Comparison of ENCODE assay signal across 8 cellular contexts in the genomic region with DNA sequence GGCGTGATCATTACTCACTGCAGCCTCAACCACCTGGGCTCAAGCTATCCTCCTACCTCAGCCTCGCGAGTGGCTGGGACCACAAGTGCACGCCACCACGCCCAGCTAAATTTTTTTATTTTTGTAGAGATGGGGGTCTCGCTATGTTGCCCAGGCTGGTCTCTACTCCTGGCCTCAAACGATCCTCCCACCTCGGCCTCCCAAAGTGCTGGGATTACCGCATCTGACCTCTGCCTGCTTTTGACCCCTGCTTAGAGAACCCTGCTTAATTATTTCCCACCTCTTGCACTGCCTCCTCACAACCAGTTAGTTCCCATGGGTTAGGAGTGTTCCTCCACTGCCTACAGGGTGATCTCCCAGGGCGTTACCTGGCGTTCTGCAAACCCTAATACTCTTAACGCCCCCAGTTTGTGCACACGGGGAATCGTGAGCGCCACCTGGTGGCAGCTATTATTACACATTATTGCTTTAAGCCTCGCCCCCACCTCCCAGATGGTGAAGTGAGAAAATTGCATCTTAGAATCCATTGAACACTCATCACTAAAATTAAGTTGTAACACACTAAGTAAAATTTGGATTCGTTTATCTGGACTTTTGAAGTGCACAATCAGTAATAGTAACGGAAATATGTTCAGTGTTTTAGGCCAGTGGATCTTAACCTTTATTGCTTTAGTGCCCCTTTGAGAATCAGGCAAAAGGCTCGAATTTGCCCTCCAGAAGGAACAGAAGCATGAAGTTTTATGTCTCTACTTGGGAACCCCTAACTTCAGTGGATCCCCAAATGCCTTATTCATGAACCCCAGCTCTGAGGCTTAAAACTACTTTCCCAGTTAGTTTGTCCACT.
A peak's percentile ranks its signal among the peaks of the same experiment; 100 is the strongest.
DNase-seq lines count a peak whose midpoint lies in the region; ATAC-seq and TF ChIP-seq lines count a peak whose summit lies in the region.

No MANE protein-coding gene starts in this region.

- TF ChIP-seq EP300 in neural cell (conservative IDR thresholded peaks at IDR 0.05; ENCODE audit: poor library complexity, severe bottlenecking) (no peak), transverse colon (IDR thresholded peaks at IDR 0.05; ENCODE audit: low read depth) (no peak)

- no peaks in the 10 kb centered on the region for H3K36me3 ChIP-seq in cardiac muscle cell
- no peaks in the 10 kb centered on the region for H3K36me3 ChIP-seq in endodermal cell (ENCODE audit: control insufficient read depth, insufficient read depth, low read length)
- no peaks in the 10 kb centered on the region for H3K36me3 ChIP-seq in neural cell (ENCODE audit: insufficient read depth, low read length)
- no peaks in the 10 kb centered on the region for H3K36me3 ChIP-seq in transverse colon

- no peaks in the 10 kb centered on the region for H3K36me3 Mint-ChIP-seq in activated CD8-positive, alpha-beta T cell treated with anti-CD3 and anti-CD28 coated beads, Interleukin-2, amount 10 ng/mL, durations not matched to agents 7 days and 5 days (ENCODE audit: low read depth)
- H3K36me3 Mint-ChIP-seq in endodermal cell (ENCODE audit: low read depth), result peaks cover 6% of the 10 kb centered on the region

- 57 to 60% methylated on average over 9 to 19 of the region's 19 CpGs for WGBS in endodermal cell (ENCODE audit: insufficient coverage in 1 of 2, insufficient read length in 1 of 2), 2 experiments
- WGBS in transverse colon (ENCODE audit: low coverage in 1 of 2), 2 donors, result 21 to 39% methylated on average over 3 to 19 of the region's 19 CpGs

- DNase-seq in cardiac muscle cell (ENCODE audit: low read depth in 1 of 2, low spot score in 1 of 2), result peak; percentile 61 to 76
- no peak for DNase-seq in cardiac septum (ENCODE audit: low spot score)
- peak; percentile 63 for DNase-seq in NCI-H345 (lab: John Stamatoyannopoulos, UW)
- peak; percentile 76 for DNase-seq in activated CD8-positive, alpha-beta T cell treated with anti-CD3 and anti-CD28 coated beads, Interleukin-2, amount 10 ng/mL, durations not matched to agents 7 days and 5 days
- DNase-seq in endodermal cell, result peak; percentile 86
- DNase-seq in transverse colon, result peak; percentile 28

- TF ChIP-seq CTCF in cardiac muscle cell (IDR thresholded peaks at IDR 0.05; ENCODE audit: low read depth, low read length) (peak; percentile 84), endodermal cell (conservative IDR thresholded peaks at IDR 0.05) (peak; percentile 97), neural cell (IDR thresholded peaks at IDR 0.05; ENCODE audit: poor library complexity, severe bottlenecking) (peak; percentile 66), transverse colon (IDR thresholded peaks at IDR 0.05) (peak; percentile 59 to 86 (median 70))

- H3K27me3 Mint-ChIP-seq in activated CD8-positive, alpha-beta T cell treated with anti-CD3 and anti-CD28 coated beads, Interleukin-2, amount 10 ng/mL, durations not matched to agents 7 days and 5 days (ENCODE audit: low read depth), result peaks cover 14% of the 10 kb centered on the region
- H3K27me3 Mint-ChIP-seq in endodermal cell (ENCODE audit: insufficient read depth), result peaks cover 11% of the 10 kb centered on the region

- H4K20me1 ChIP-seq in neural cell (ENCODE audit: insufficient read depth), result no peaks in the 10 kb centered on the region

- no peaks in the 10 kb centered on the region for H3K27me3 ChIP-seq in cardiac muscle cell
- no peaks in the 10 kb centered on the region for H3K27me3 ChIP-seq in endodermal cell (ENCODE audit: control insufficient read depth, insufficient read depth, low read length, poor library complexity, severe bottlenecking)
- no peaks in the 10 kb centered on the region for H3K27me3 ChIP-seq in neural cell (ENCODE audit: insufficient read depth, low read depth, low read length)
- peaks cover 7% of the 10 kb centered on the region for H3K27me3 ChIP-seq in transverse colon

- no peaks in the 10 kb centered on the region for H3K79me2 ChIP-seq in neural cell (replicated peaks; ENCODE audit: insufficient read depth, low read length)

- peak; percentile 27 for TF ChIP-seq RAD21 in neural cell (conservative IDR thresholded peaks at IDR 0.05)

- H3K4me3 ChIP-seq in cardiac muscle cell (no peak overlapping the region), endodermal cell (ENCODE audit: low read length) (no peak overlapping the region), neural cell (ENCODE audit: low read length) (no peak overlapping the region), transverse colon (no peak overlapping the region)

- H3K27ac ChIP-seq in cardiac muscle cell (no peak overlapping the region), endodermal cell (ENCODE audit: low read depth, low read length) (no peak overlapping the region), neural cell (ENCODE audit: low read length) (no peak overlapping the region), transverse colon (no peak overlapping the region)

- in situ Hi-C loops in transverse colon (cut with MboI; ENCODE audit: low pct_ligation_motif_present in 1 of 4, low pct_unique_long_range_greater_than_20kb in 1 of 4, low sequenced_read_pairs in 3 of 4), result no loop called here

- H2AFZ ChIP-seq in neural cell (ENCODE audit: low read depth, low read length), result no peak overlapping the region

- H3K4me3 Mint-ChIP-seq in activated CD8-positive, alpha-beta T cell treated with anti-CD3 and anti-CD28 coated beads, Interleukin-2, amount 10 ng/mL, durations not matched to agents 7 days and 5 days, result no peak overlapping the region
- no peak overlapping the region for H3K4me3 Mint-ChIP-seq in endodermal cell

- CTCF ChIA-PET in activated CD8-positive, alpha-beta T cell treated with anti-CD3 and anti-CD28 coated beads, Interleukin-2, amount 10 ng/mL, durations not matched to agents 7 days and 5 days (lab: Charles Lee), result interaction anchor here (0.8 to 5.7 kb wide), 22 partner anchors 9 to 284 kb away, joined by 3 to 76 read pairs (median 5); partner anchors contain the start of genes HPS4 and SRRD

- peak; percentile 77 for ATAC-seq in activated CD8-positive, alpha-beta T cell treated with anti-CD3 and anti-CD28 coated beads, Interleukin-2, amount 10 ng/mL, durations not matched to agents 7 days and 5 days
- no peak for ATAC-seq in GM21360 (IDR thresholded peaks at IDR 0.05; ENCODE audit: unreplicated experiment)

- no peak overlapping the region for H3K9ac ChIP-seq in endodermal cell (ENCODE audit: extremely low read depth, low read length, poor library complexity, severe bottlenecking)
- no peak overlapping the region for H3K9ac ChIP-seq in neural cell (ENCODE audit: low read length)

- H3K9me3 Mint-ChIP-seq in activated CD8-positive, alpha-beta T cell treated with anti-CD3 and anti-CD28 coated beads, Interleukin-2, amount 10 ng/mL, durations not matched to agents 7 days and 5 days (ENCODE audit: insufficient read depth), result no peaks in the 10 kb centered on the region
- no peaks in the 10 kb centered on the region for H3K9me3 Mint-ChIP-seq in endodermal cell

- no peaks in the 10 kb centered on the region for H3K9me2 ChIP-seq in neural cell (ENCODE audit: insufficient read depth, low read length)

- H3K27ac Mint-ChIP-seq in activated CD8-positive, alpha-beta T cell treated with anti-CD3 and anti-CD28 coated beads, Interleukin-2, amount 10 ng/mL, durations not matched to agents 7 days and 5 days, result no peak overlapping the region
- no peak overlapping the region for H3K27ac Mint-ChIP-seq in endodermal cell

- H3K4me1 ChIP-seq in cardiac muscle cell (ENCODE audit: low read depth), result no peaks in the 10 kb centered on the region
- no peaks in the 10 kb centered on the region for H3K4me1 ChIP-seq in endodermal cell (ENCODE audit: control insufficient read depth, insufficient read depth, low read length)
- H3K4me1 ChIP-seq in transverse colon, result no peaks in the 10 kb centered on the region

- no peaks in the 10 kb centered on the region for H3K4me1 Mint-ChIP-seq in activated CD8-positive, alpha-beta T cell treated with anti-CD3 and anti-CD28 coated beads, Interleukin-2, amount 10 ng/mL, durations not matched to agents 7 days and 5 days (ENCODE audit: low read depth)
- no peaks in the 10 kb centered on the region for H3K4me1 Mint-ChIP-seq in endodermal cell

- TF ChIP-seq POLR2A in transverse colon (IDR thresholded peaks at IDR 0.05), result no peak

- POLR2A ChIA-PET in activated CD8-positive, alpha-beta T cell treated with anti-CD3 and anti-CD28 coated beads, Interleukin-2, amount 10 ng/mL, durations not matched to agents 7 days and 5 days (lab: Charles Lee), result no interaction called here

- H3F3A ChIP-seq in neural cell (ENCODE audit: insufficient read depth, low read length, poor library complexity, severe bottlenecking), result no peaks in the 10 kb centered on the region

- H3K9me3 ChIP-seq in cardiac muscle cell (ENCODE audit: low read depth) (no peaks in the 10 kb centered on the region), endodermal cell (ENCODE audit: control insufficient read depth, low read length) (no peaks in the 10 kb centered on the region), neural cell (ENCODE audit: low read length) (no peaks in the 10 kb centered on the region), transverse colon (no peaks in the 10 kb centered on the region)

- intact Hi-C loops in cardiac septum (cut with DNase I) (loop anchor here (5.0 kb wide), 1 partner anchor 95 kb away; no protein-coding TSS in a partner anchor), transverse colon (cut with DNase I; ENCODE audit: low total_unique reads) (no loop called here)

- H3K4me2 ChIP-seq in neural cell (ENCODE audit: low read length), result no peak overlapping the region

TF ChIP-seq in neural cell, 6 proteins besides CTCF, POLR2A, EP300 and RAD21 (continues in another document):
- TF ChIP-seq, protein P1, sequence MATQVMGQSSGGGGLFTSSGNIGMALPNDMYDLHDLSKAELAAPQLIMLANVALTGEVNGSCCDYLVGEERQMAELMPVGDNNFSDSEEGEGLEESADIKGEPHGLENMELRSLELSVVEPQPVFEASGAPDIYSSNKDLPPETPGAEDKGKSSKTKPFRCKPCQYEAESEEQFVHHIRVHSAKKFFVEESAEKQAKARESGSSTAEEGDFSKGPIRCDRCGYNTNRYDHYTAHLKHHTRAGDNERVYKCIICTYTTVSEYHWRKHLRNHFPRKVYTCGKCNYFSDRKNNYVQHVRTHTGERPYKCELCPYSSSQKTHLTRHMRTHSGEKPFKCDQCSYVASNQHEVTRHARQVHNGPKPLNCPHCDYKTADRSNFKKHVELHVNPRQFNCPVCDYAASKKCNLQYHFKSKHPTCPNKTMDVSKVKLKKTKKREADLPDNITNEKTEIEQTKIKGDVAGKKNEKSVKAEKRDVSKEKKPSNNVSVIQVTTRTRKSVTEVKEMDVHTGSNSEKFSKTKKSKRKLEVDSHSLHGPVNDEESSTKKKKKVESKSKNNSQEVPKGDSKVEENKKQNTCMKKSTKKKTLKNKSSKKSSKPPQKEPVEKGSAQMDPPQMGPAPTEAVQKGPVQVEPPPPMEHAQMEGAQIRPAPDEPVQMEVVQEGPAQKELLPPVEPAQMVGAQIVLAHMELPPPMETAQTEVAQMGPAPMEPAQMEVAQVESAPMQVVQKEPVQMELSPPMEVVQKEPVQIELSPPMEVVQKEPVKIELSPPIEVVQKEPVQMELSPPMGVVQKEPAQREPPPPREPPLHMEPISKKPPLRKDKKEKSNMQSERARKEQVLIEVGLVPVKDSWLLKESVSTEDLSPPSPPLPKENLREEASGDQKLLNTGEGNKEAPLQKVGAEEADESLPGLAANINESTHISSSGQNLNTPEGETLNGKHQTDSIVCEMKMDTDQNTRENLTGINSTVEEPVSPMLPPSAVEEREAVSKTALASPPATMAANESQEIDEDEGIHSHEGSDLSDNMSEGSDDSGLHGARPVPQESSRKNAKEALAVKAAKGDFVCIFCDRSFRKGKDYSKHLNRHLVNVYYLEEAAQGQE (IDR thresholded peaks at IDR 0.05; ENCODE audit: borderline replicate concordance), result no peak
